Comparison of ENCODE assay signal across 11 cellular contexts in genomic region chr22:36466258-36466657, GRCh38. TPM values are rescaled to one million over a fixed set of nuclear protein-coding genes. Genes with fewer than 3 reads are reported as not detected.
DNase-seq lines count a peak whose midpoint lies in the region; FAIRE-seq and TF ChIP-seq lines count a peak whose summit lies in the region.
"Had no signal": no experiment of that assay in that cellular context is flagged by ENCODE, and none has a peak within 500 bp of the region (broad histone marks: within the 10 kb centered on the region; RNA-seq: fewer than 3 reads in every experiment).

No MANE protein-coding gene starts in this region.

- H3K9ac ChIP-seq in endodermal cell (ENCODE audit: extremely low read depth, low read length, poor library complexity, severe bottlenecking) = no peak overlapping the region

- H3K9me2 ChIP-seq in PC-9 (ENCODE audit: insufficient read depth) = no peaks in the 10 kb centered on the region

- no peaks in the 10 kb centered on the region for H3K9me3 Mint-ChIP-seq in endodermal cell
- H3K9me3 Mint-ChIP-seq: activated T-cell treated with anti-CD3 and anti-CD28 coated beads, Interleukin-2, amount 50 U/mL, for 24 hours had no signal

- H3K4me1 ChIP-seq in PC-9 (replicated peaks; ENCODE audit: insufficient read depth) (peaks cover 92% of the 10 kb centered on the region), endodermal cell (ENCODE audit: control insufficient read depth, insufficient read depth, low read length) (peaks cover 9% of the 10 kb centered on the region), prostate gland (replicated peaks) (peaks cover 24% of the 10 kb centered on the region)

- H3K27me3 Mint-ChIP-seq in endodermal cell (ENCODE audit: insufficient read depth) = no peaks in the 10 kb centered on the region
- H3K27me3 Mint-ChIP-seq: activated T-cell treated with anti-CD3 and anti-CD28 coated beads, Interleukin-2, amount 50 U/mL, for 24 hours had no signal

- peak overlapping the region; percentile 26 for H3K27ac Mint-ChIP-seq in endodermal cell

- TF ChIP-seq POLR2A in prostate gland (IDR thresholded peaks at IDR 0.05) = no peak

- BruUV-seq in PC-9 (replicated peaks; lab: Mats Ljungman, UMichigan) = no TSS peak

- H3F3A ChIP-seq in PC-9 (ENCODE audit: insufficient read depth, low read depth) = peaks cover 61% of the 10 kb centered on the region

- H4K20me1 ChIP-seq in PC-9 (ENCODE audit: insufficient read depth) = no peaks in the 10 kb centered on the region

- no peaks in the 10 kb centered on the region for H3K27me3 ChIP-seq in AG04450 (ENCODE audit: control insufficient read depth, insufficient read depth, low read length)
- no peaks in the 10 kb centered on the region for H3K27me3 ChIP-seq in PC-9 (ENCODE audit: insufficient read depth, low read depth)
- no peaks in the 10 kb centered on the region for H3K27me3 ChIP-seq in endodermal cell (ENCODE audit: control insufficient read depth, insufficient read depth, low read length, poor library complexity, severe bottlenecking)
- no peaks in the 10 kb centered on the region for H3K27me3 ChIP-seq in prostate gland (replicated peaks; ENCODE audit: insufficient read depth)

- DNase-seq in AG04450 (ENCODE audit: low read depth, low spot score) = no peak
- DNase-seq in PC-9 = no peak
- DNase-seq in endodermal cell = no peak
- DNase-seq in prostate gland (ENCODE audit: low spot score) = no peak
- no peak for DNase-seq in GM19239 (ENCODE audit: insufficient read length, low spot score)
- no peak for DNase-seq in mesenteric fat pad (ENCODE audit: low spot score)
- no peak for DNase-seq in AG08396 (ENCODE audit: low spot score)
- no peak for DNase-seq in iPS-NIHi11 (ENCODE audit: low spot score)
- DNase-seq: activated T-cell treated with anti-CD3 and anti-CD28 coated beads, Interleukin-2, amount 50 U/mL, for 24 hours; hippocampal formation; T1000 had no signal

- 92 to 100% methylated on average over 4 to 7 of the region's 7 CpGs for WGBS in endodermal cell (ENCODE audit: insufficient coverage in 1 of 2, insufficient read length in 1 of 2), 2 experiments
- WGBS in prostate gland = 77% methylated on average over 7 of the region's 7 CpGs

- H3K4me3 ChIP-seq in AG04450 (ENCODE audit: low read depth, low read length) (no peak overlapping the region), PC-9 (peak overlapping the region; percentile 1; the same call in 1 of the 2 replicates), endodermal cell (ENCODE audit: low read length) (no peak overlapping the region), prostate gland (no peak overlapping the region)

- CTCF ChIA-PET in AG04450 (lab: Charles Lee) = no interaction called here
- CTCF ChIA-PET in PC-9 (lab: Charles Lee) = no interaction called here

- H3K36me3 Mint-ChIP-seq in endodermal cell (ENCODE audit: low read depth) = peaks cover 3% of the 10 kb centered on the region

- H3K9me3 ChIP-seq in AG04450 (ENCODE audit: control insufficient read depth, insufficient read depth, low read length) (peaks cover 5% of the 10 kb centered on the region; the same call in 1 of the 2 replicates), PC-9 (ENCODE audit: insufficient read depth, low read depth) (no peaks in the 10 kb centered on the region), endodermal cell (ENCODE audit: control insufficient read depth, low read length) (no peaks in the 10 kb centered on the region), prostate gland (no peaks in the 10 kb centered on the region)

- no peak for FAIRE-seq in GM19239 (lab: Jason Lieb, UNC)

- H3K27ac ChIP-seq in AG04450 (ENCODE audit: low read depth, low read length) (peak overlapping the region; percentile 99), PC-9 (peak overlapping the region; percentile 74), endodermal cell (ENCODE audit: low read depth, low read length) (no peak overlapping the region), prostate gland (peak overlapping the region; percentile 82)

- intact Hi-C loops in PC-9 (cut with micrococcal nuclease; ENCODE audit: unreplicated experiment) (no loop called here), prostate gland (cut with DNase I) (loop anchor here (5.0 kb wide), 2 partner anchors 79 to 99 kb away; partner anchors contain the start of gene MYH9)

- H3K4me3 Mint-ChIP-seq in endodermal cell = no peak overlapping the region
- H3K4me3 Mint-ChIP-seq: activated T-cell treated with anti-CD3 and anti-CD28 coated beads, Interleukin-2, amount 50 U/mL, for 24 hours had no signal

- no peak overlapping the region for H2AFZ ChIP-seq in PC-9

- peaks cover 12% of the 10 kb centered on the region for H3K4me1 Mint-ChIP-seq in endodermal cell

- H3K36me3 ChIP-seq in PC-9 (ENCODE audit: low read depth) (no peaks in the 10 kb centered on the region), endodermal cell (ENCODE audit: control insufficient read depth, insufficient read depth, low read length) (peaks cover 4% of the 10 kb centered on the region), prostate gland (no peaks in the 10 kb centered on the region)

- TF ChIP-seq CTCF in AG04450 (IDR thresholded peaks at IDR 0.05; ENCODE audit: low read depth, low read length) (no peak), PC-9 (conservative IDR thresholded peaks at IDR 0.05) (no peak), endodermal cell (conservative IDR thresholded peaks at IDR 0.05) (no peak), prostate gland (IDR thresholded peaks at IDR 0.05) (no peak)

- POLR2A ChIA-PET in AG04450 (lab: Yijun Ruan, JAX) (interaction anchor here (0.7 to 6.9 kb wide), 5 partner anchors 11 to 133 kb away, joined by 3 to 88 read pairs (median 4); partner anchors contain the start of gene MYH9), PC-9 (lab: Charles Lee; ENCODE audit: unreplicated experiment) (interaction anchor here (1.1 kb wide), 1 partner anchor 135 kb away, joined by 7 read pairs; no protein-coding TSS in a partner anchor)

- H3K4me2 ChIP-seq in PC-9 = peak overlapping the region; percentile 67

- H3K79me2 ChIP-seq in PC-9 (ENCODE audit: low read depth) = peaks cover 29% of the 10 kb centered on the region

RNA-seq across cellular contexts. Expression of gene TXN2, which starts 15.2 kb away (rescaled TPM):
- polyA plus RNA-seq in AG04450 (2011; rRNA removed) = 157 and 168 TPM in 2 replicates
- 88.0 and 98.3 TPM in 2 replicates for polyA minus RNA-seq in AG04450 (2011; rRNA and poly(A)+ RNA removed)
- total RNA-seq in PC-9 (2021) (89.0 and 95.1 TPM in 2 replicates), endodermal cell (10 to 100 TPM; 52.9 to 53.9 TPM), prostate gland (100 to 1,000 TPM in 1 of 2 donors, 10 to 100 TPM in 1; 74.3 to 148 TPM), mesenteric fat pad (52.0 TPM)
- 69.6 TPM for polyA plus RNA-seq in endodermal cell (2013, experiment 1 of 2)
- polyA plus RNA-seq in endodermal cell (2013, experiment 2 of 2) = 65.8 TPM

RNA-seq across cellular contexts. Expression of gene FOXRED2, which starts 40.6 kb away (rescaled TPM):
- 2.4 and 3.3 TPM in 2 replicates for polyA plus RNA-seq in AG04450 (2011; rRNA removed)
- polyA minus RNA-seq in AG04450 (2011; rRNA and poly(A)+ RNA removed) = 3.7 and 5.1 TPM in 2 replicates
- total RNA-seq in PC-9 (2021) (42.1 and 42.4 TPM in 2 replicates), endodermal cell (10 to 100 TPM; 28.3 to 33.3 TPM), prostate gland (10 to 100 TPM; 24.7 to 33.7 TPM), mesenteric fat pad (11.2 TPM)
- 18.0 TPM for polyA plus RNA-seq in endodermal cell (2013, experiment 1 of 2)
- 17.1 TPM for polyA plus RNA-seq in endodermal cell (2013, experiment 2 of 2)
